In the genomic region with DNA sequence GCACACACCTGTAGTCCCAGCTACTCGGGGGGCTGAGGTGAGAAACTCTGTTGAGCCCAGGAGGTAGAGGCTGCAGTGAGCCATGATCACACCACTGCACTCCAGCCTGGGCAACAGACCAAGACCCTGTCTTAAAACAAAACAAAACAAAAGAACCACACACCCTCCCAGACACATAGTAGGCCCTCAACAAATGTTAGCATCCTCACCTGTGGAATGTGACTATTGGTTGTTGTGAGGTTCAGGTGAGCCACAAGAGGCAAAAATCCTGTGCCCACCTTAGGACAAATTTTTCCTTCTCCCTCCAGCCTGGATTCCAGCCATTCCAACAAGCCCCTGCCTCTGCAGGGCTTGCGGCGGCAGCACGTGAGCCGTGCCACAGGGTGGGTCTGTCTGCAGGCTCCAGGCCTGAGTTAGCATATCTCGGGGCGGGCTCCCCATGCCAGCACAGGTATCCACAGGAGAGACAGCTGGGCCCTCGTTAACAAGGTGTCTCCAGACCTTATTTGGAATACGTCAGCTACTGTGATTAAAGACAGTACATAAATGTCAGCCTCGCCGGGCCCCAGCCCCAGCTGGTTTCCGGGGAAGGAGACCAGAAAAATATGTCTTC, we compare ENCODE assay signal across 30 cellular contexts. TPM values are rescaled to one million over a fixed set of nuclear protein-coding genes. Genes with fewer than 3 reads are reported as not detected.
"Had no signal": no experiment of that assay in that cellular context is flagged by ENCODE, and none has a peak within 500 bp of the region (broad histone marks: within the 10 kb centered on the region; RNA-seq: fewer than 3 reads in every experiment).

No MANE protein-coding gene starts in this region.

- H3K4me2 ChIP-seq: hepatocyte had no signal

- H3K27ac Mint-ChIP-seq: activated naive CD8-positive, alpha-beta T cell; activated T-helper 2 cell treated with anti-CD3 and anti-CD28 coated beads, Interferon-gamma antibody, Interleukin-2, Interleukin-4, amounts not matched to agents 10 μg/mL and 5 μg/mL and 100 μg/mL, durations not matched to agents 14 hours and 24 hours and 36 hours; dendritic cell treated with granulocyte-macrophage colony-stimulating factor and Interleukin-4, amounts not matched to agents 40 ng/mL and 50 ng/mL, for 4 days; naive thymus-derived CD8-positive, alpha-beta T cell; stimulated activated naive CD8-positive, alpha-beta T cell treated with anti-CD3 and anti-CD28 coated beads, Interleukin-15, Interleukin-2, amounts not matched to agents 100 ng/mL and 50 ng/mL, for 24 hours had no signal

- H3K36me3 Mint-ChIP-seq: activated naive CD8-positive, alpha-beta T cell; naive thymus-derived CD8-positive, alpha-beta T cell had no signal

- H3K27me3 ChIP-seq: ascending aorta, thyroid gland had no signal

- H3K4me1 ChIP-seq: adrenal gland, ascending aorta, foreskin keratinocyte, left ventricle myocardium inferior, psoas muscle, thyroid gland had no signal

- H3K36me3 ChIP-seq: adrenal gland, ascending aorta, brain microvascular endothelial cell, left ventricle myocardium inferior, thyroid gland had no signal

- H3K9me3 ChIP-seq: adrenal gland, ascending aorta, left ventricle myocardium inferior, psoas muscle, thyroid gland had no signal

- H2AFZ ChIP-seq: hepatocyte had no signal

- H3K4me3 Mint-ChIP-seq: activated naive CD8-positive, alpha-beta T cell; activated T-cell treated with anti-CD3 and anti-CD28 coated beads, Interleukin-2, amount 50 U/mL, for 4 hours; dendritic cell treated with granulocyte-macrophage colony-stimulating factor and Interleukin-4, amounts not matched to agents 40 ng/mL and 50 ng/mL, for 4 days; naive thymus-derived CD8-positive, alpha-beta T cell; stimulated activated naive CD8-positive, alpha-beta T cell treated with anti-CD3 and anti-CD28 coated beads, Interleukin-15, Interleukin-2, amounts not matched to agents 100 ng/mL and 50 ng/mL, for 24 hours had no signal

- H3K4me3 ChIP-seq: adrenal gland, ascending aorta, hepatocyte, left ventricle myocardium inferior, psoas muscle, thyroid gland had no signal

- DNase-seq: activated CD4-positive, alpha-beta T cell treated with anti-CD3 and anti-CD28 coated beads for 4 hours; activated CD4-positive, alpha-beta T cell treated with anti-CD3 and anti-CD28 coated beads, Interleukin-2, amount 50 U/mL, for 48 hours; activated CD4-positive, CD25-positive, alpha-beta regulatory T cell; activated CD8-positive, alpha-beta memory T cell treated with anti-CD3 and anti-CD28 coated beads, Interleukin-2, amount 50 U/mL, for 48 hours; activated naive CD4-positive, alpha-beta T cell; activated T-cell treated with anti-CD3 and anti-CD28 coated beads, Interleukin-2, amount 50 U/mL, for 4 hours; adrenal gland; brain microvascular endothelial cell; caudate nucleus; effector CD8-positive, alpha-beta T cell; foreskin keratinocyte; glutamatergic neuron; kidney glomerular epithelial cell; left ventricle myocardium inferior; naive thymus-derived CD8-positive, alpha-beta T cell; psoas muscle; right cardiac atrium; stimulated activated CD4-positive, alpha-beta T cell treated with anti-CD3 and anti-CD28 coated beads, Interleukin-1b, Interleukin-23, amount 100 ng/mL, for 48 hours; substantia nigra; T1000; thyroid gland had no signal

- H3K79me2 ChIP-seq: hepatocyte had no signal

- H3K9me3 Mint-ChIP-seq: activated T-cell treated with anti-CD3 and anti-CD28 coated beads, Interleukin-2, amount 50 U/mL, for 4 hours; activated T-helper 2 cell treated with anti-CD3 and anti-CD28 coated beads, Interferon-gamma antibody, Interleukin-2, Interleukin-4, amounts not matched to agents 10 μg/mL and 5 μg/mL and 100 μg/mL, durations not matched to agents 14 hours and 24 hours and 36 hours; dendritic cell treated with granulocyte-macrophage colony-stimulating factor and Interleukin-4, amounts not matched to agents 40 ng/mL and 50 ng/mL, for 4 days; naive thymus-derived CD8-positive, alpha-beta T cell; stimulated activated naive CD8-positive, alpha-beta T cell treated with anti-CD3 and anti-CD28 coated beads, Interleukin-15, Interleukin-2, amounts not matched to agents 100 ng/mL and 50 ng/mL, for 24 hours had no signal

- H3K4me1 Mint-ChIP-seq: naive thymus-derived CD8-positive, alpha-beta T cell had no signal

- H3K27ac ChIP-seq: adrenal gland, ascending aorta, brain microvascular endothelial cell, foreskin keratinocyte, hepatocyte, left ventricle myocardium inferior, psoas muscle, thyroid gland had no signal

RNA-seq across cellular contexts. Expression of a gene that starts 17.4 kb away (rescaled TPM):
- total RNA-seq: activated CD8-positive, alpha-beta memory T cell treated with anti-CD3 and anti-CD28 coated beads for 36 hours; activated T-helper 2 cell treated with anti-CD3 and anti-CD28 coated beads, Interferon-gamma antibody, Interleukin-2, Interleukin-4, amounts not matched to agents 10 μg/mL and 5 μg/mL and 100 μg/mL, durations not matched to agents 14 hours and 24 hours and 36 hours; foreskin keratinocyte; lung microvascular endothelial cell; naive thymus-derived CD8-positive, alpha-beta T cell; osteocyte had no signal
- polyA plus RNA-seq: foreskin keratinocyte; naive thymus-derived CD8-positive, alpha-beta T cell had no signal

RNA-seq across cellular contexts. Expression of a gene that starts 27.0 kb away (rescaled TPM):
- total RNA-seq: activated CD8-positive, alpha-beta memory T cell treated with anti-CD3 and anti-CD28 coated beads for 36 hours; activated T-helper 2 cell treated with anti-CD3 and anti-CD28 coated beads, Interferon-gamma antibody, Interleukin-2, Interleukin-4, amounts not matched to agents 10 μg/mL and 5 μg/mL and 100 μg/mL, durations not matched to agents 14 hours and 24 hours and 36 hours; foreskin keratinocyte; lung microvascular endothelial cell; osteocyte had no signal
- polyA plus RNA-seq: foreskin keratinocyte; naive thymus-derived CD8-positive, alpha-beta T cell had no signal

RNA-seq across cellular contexts. Expression of a gene that starts 34.0 kb away (rescaled TPM):
- total RNA-seq: activated CD8-positive, alpha-beta memory T cell treated with anti-CD3 and anti-CD28 coated beads for 36 hours; activated T-helper 2 cell treated with anti-CD3 and anti-CD28 coated beads, Interferon-gamma antibody, Interleukin-2, Interleukin-4, amounts not matched to agents 10 μg/mL and 5 μg/mL and 100 μg/mL, durations not matched to agents 14 hours and 24 hours and 36 hours; foreskin keratinocyte; lung microvascular endothelial cell; osteocyte had no signal
- polyA plus RNA-seq: foreskin keratinocyte; naive thymus-derived CD8-positive, alpha-beta T cell had no signal

RNA-seq across cellular contexts. Expression of a gene that starts 40.2 kb away (rescaled TPM):
- total RNA-seq: activated T-helper 2 cell treated with anti-CD3 and anti-CD28 coated beads, Interferon-gamma antibody, Interleukin-2, Interleukin-4, amounts not matched to agents 10 μg/mL and 5 μg/mL and 100 μg/mL, durations not matched to agents 14 hours and 24 hours and 36 hours had no signal
- polyA plus RNA-seq: naive thymus-derived CD8-positive, alpha-beta T cell had no signal
